In the genomic region with DNA sequence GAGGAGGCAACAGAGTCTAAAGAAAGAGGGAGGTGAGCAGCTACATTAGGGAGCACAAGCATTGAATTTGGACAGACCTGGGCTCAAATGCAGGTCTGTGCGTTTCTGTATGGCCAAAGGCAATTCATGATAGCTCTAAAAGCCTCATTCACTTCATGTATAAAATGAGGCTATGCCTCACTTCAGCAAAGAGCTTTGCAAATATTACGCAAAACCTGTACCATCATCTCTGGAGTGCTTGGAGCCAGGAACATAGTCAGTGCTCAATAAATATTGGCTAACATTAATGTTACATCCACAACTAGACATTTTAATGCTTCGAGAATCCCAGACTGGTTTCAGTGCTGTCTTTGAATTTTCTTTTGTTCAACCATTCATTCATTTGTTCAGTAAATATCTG, we compare ENCODE assay signal across 23 cellular contexts.
"Had no signal": no experiment of that assay in that cellular context is flagged by ENCODE, and none has a peak within 500 bp of the region (broad histone marks: within the 10 kb centered on the region; RNA-seq: fewer than 3 reads in every experiment).

No MANE protein-coding gene starts in this region.

- H3K36me3 ChIP-seq: WERI-Rb-1 had no signal

- H3K4me2 ChIP-seq: PC-9 had no signal

- H2AFZ ChIP-seq: PC-9 had no signal

- H3K27ac Mint-ChIP-seq: activated CD4-positive, alpha-beta memory T cell treated with anti-CD3 and anti-CD28 coated beads, Interleukin-2, amount 10 ng/mL, durations not matched to agents 7 days and 5 days; activated CD4-positive, alpha-beta T cell treated with anti-CD3 and anti-CD28 coated beads for 36 hours; activated naive CD4-positive, alpha-beta T cell treated with anti-CD3 and anti-CD28 coated beads, Interleukin-2, amount 10 ng/mL, durations not matched to agents 7 days and 5 days; activated naive CD8-positive, alpha-beta T cell treated with anti-CD3 and anti-CD28 coated beads for 36 hours; activated T-helper 17 cell treated with anti-CD3 and anti-CD28 coated beads, Interleukin-2, amount 50 U/mL, for 72 hours; T-cell had no signal

- H3K4me3 Mint-ChIP-seq: activated CD4-positive, alpha-beta memory T cell treated with anti-CD3 and anti-CD28 coated beads, Interleukin-2, amount 10 ng/mL, durations not matched to agents 7 days and 5 days; activated CD4-positive, alpha-beta T cell treated with anti-CD3 and anti-CD28 coated beads for 36 hours; activated naive CD4-positive, alpha-beta T cell treated with anti-CD3 and anti-CD28 coated beads, Interleukin-2, amount 10 ng/mL, durations not matched to agents 7 days and 5 days; activated naive CD8-positive, alpha-beta T cell treated with anti-CD3 and anti-CD28 coated beads for 36 hours; activated T-helper 17 cell treated with anti-CD3 and anti-CD28 coated beads, Interleukin-2, amount 50 U/mL, for 72 hours; T-cell had no signal

- H3K9me3 Mint-ChIP-seq: activated CD4-positive, alpha-beta memory T cell treated with anti-CD3 and anti-CD28 coated beads, Interleukin-2, amount 10 ng/mL, durations not matched to agents 7 days and 5 days; activated naive CD8-positive, alpha-beta T cell treated with anti-CD3 and anti-CD28 coated beads for 36 hours had no signal

- H3K4me3 ChIP-seq: PC-9 had no signal

- H3K27ac ChIP-seq: PC-9, WERI-Rb-1 had no signal

- DNase-seq: activated CD4-positive, alpha-beta memory T cell treated with anti-CD3 and anti-CD28 coated beads, Interleukin-2, amount 10 ng/mL, durations not matched to agents 7 days and 5 days; activated CD4-positive, alpha-beta T cell treated with anti-CD3 and anti-CD28 coated beads for 36 hours; activated CD4-positive, alpha-beta T cell treated with anti-CD3 and anti-CD28 coated beads, Interleukin-2, amount 50 U/mL, for 1 hour; activated gamma-delta T cell; activated naive CD4-positive, alpha-beta T cell treated with anti-CD3 and anti-CD28 coated beads, Interleukin-2, amount 10 ng/mL, durations not matched to agents 7 days and 5 days; activated naive CD8-positive, alpha-beta T cell treated with anti-CD3 and anti-CD28 coated beads for 36 hours; activated T-cell treated with anti-CD3 and anti-CD28 coated beads for 4 hours; activated T-cell treated with anti-CD3 and anti-CD28 coated beads, Interleukin-2, amount 50 U/mL, for 48 hours; anterior cingulate cortex; central memory CD4-positive, alpha-beta T cell; MM.1S; NCI-H1048; NCI-H146; NCI-H187 treated with DMSO at 0.1 percent for 48 hours; NCI-H2081 treated with DMSO at 0.1 percent for 48 hours; NCI-H446; NCI-H524; PC-9; SIG-M5; T-cell; T-helper 2 cell; WERI-Rb-1 had no signal

- H3K36me3 Mint-ChIP-seq: activated naive CD4-positive, alpha-beta T cell treated with anti-CD3 and anti-CD28 coated beads, Interleukin-2, amount 10 ng/mL, durations not matched to agents 7 days and 5 days; activated naive CD8-positive, alpha-beta T cell treated with anti-CD3 and anti-CD28 coated beads for 36 hours; T-cell had no signal

- H3K27me3 Mint-ChIP-seq: activated CD4-positive, alpha-beta memory T cell treated with anti-CD3 and anti-CD28 coated beads, Interleukin-2, amount 10 ng/mL, durations not matched to agents 7 days and 5 days; activated CD4-positive, alpha-beta T cell treated with anti-CD3 and anti-CD28 coated beads for 36 hours; activated naive CD4-positive, alpha-beta T cell treated with anti-CD3 and anti-CD28 coated beads, Interleukin-2, amount 10 ng/mL, durations not matched to agents 7 days and 5 days; activated naive CD8-positive, alpha-beta T cell treated with anti-CD3 and anti-CD28 coated beads for 36 hours; activated T-helper 17 cell treated with anti-CD3 and anti-CD28 coated beads, Interleukin-2, amount 50 U/mL, for 72 hours; T-cell had no signal

- ATAC-seq: activated CD4-positive, alpha-beta T cell treated with anti-CD3 and anti-CD28 coated beads for 36 hours; activated T-helper 17 cell treated with anti-CD3 and anti-CD28 coated beads, Interleukin-2, amount 50 U/mL, for 72 hours; T-cell had no signal

- H3K4me1 Mint-ChIP-seq: activated CD4-positive, alpha-beta memory T cell treated with anti-CD3 and anti-CD28 coated beads, Interleukin-2, amount 10 ng/mL, durations not matched to agents 7 days and 5 days; activated CD4-positive, alpha-beta T cell treated with anti-CD3 and anti-CD28 coated beads for 36 hours; activated naive CD4-positive, alpha-beta T cell treated with anti-CD3 and anti-CD28 coated beads, Interleukin-2, amount 10 ng/mL, durations not matched to agents 7 days and 5 days; activated naive CD8-positive, alpha-beta T cell treated with anti-CD3 and anti-CD28 coated beads for 36 hours; activated T-helper 17 cell treated with anti-CD3 and anti-CD28 coated beads, Interleukin-2, amount 50 U/mL, for 72 hours; T-cell had no signal
